ENCODE assay signal across 8 cellular contexts in genomic region chr12:57756406-57757341, GRCh38. TPM values are rescaled to one million over a fixed set of nuclear protein-coding genes. Genes with fewer than 3 reads are reported as not detected.
A peak's percentile ranks its signal among the peaks of the same experiment; 100 is the strongest.
DNase-seq lines count a peak whose midpoint lies in the region; ATAC-seq, FAIRE-seq and TF ChIP-seq lines count a peak whose summit lies in the region.

No MANE protein-coding gene starts in this region.

- H3K4me3 Mint-ChIP-seq in activated CD4-positive, alpha-beta T cell treated with anti-CD3 and anti-CD28 coated beads for 36 hours, result peak overlapping the region; percentile 79
- peak overlapping the region; percentile 88 for H3K4me3 Mint-ChIP-seq in natural killer cell treated with Interleukin-12 subunit alpha and Interleukin-12 subunit beta and Interleukin-15 and Interleukin-18, amount 100 ng/mL, for 72 hours

- H3K9me3 Mint-ChIP-seq in activated CD4-positive, alpha-beta T cell treated with anti-CD3 and anti-CD28 coated beads for 36 hours (ENCODE audit: low read depth), result no peaks in the 10 kb centered on the region
- no peaks in the 10 kb centered on the region for H3K9me3 Mint-ChIP-seq in natural killer cell treated with Interleukin-12 subunit alpha and Interleukin-12 subunit beta and Interleukin-15 and Interleukin-18, amount 100 ng/mL, for 72 hours

- H3K4me1 Mint-ChIP-seq in activated CD4-positive, alpha-beta T cell treated with anti-CD3 and anti-CD28 coated beads for 36 hours, result peaks cover 47% of the 10 kb centered on the region
- peaks cover 45 to 56% of the 10 kb centered on the region in 2 donors for H3K4me1 Mint-ChIP-seq in natural killer cell treated with Interleukin-12 subunit alpha and Interleukin-12 subunit beta and Interleukin-15 and Interleukin-18, amount 100 ng/mL, for 72 hours (ENCODE audit: low read depth in 2 of 2)

- peak overlapping the region; percentile 68 for H3K27ac Mint-ChIP-seq in activated CD4-positive, alpha-beta T cell treated with anti-CD3 and anti-CD28 coated beads for 36 hours
- H3K27ac Mint-ChIP-seq in natural killer cell treated with Interleukin-12 subunit alpha and Interleukin-12 subunit beta and Interleukin-15 and Interleukin-18, amount 100 ng/mL, for 72 hours, result peak overlapping the region; percentile 63 to 86

- intact Hi-C loops in activated CD4-positive, alpha-beta T cell treated with anti-CD3 and anti-CD28 coated beads for 36 hours (cut with DNase I, micrococcal nuclease), result loop anchor here in 1 of 2 experiments (1.0 to 10.0 kb wide), 4 partner anchors 9 to 1122 kb away; partner anchors contain the start of gene BAZ2A
- intact Hi-C loops in dorsolateral prefrontal cortex (cut with DNase I), result no loop called here
- intact Hi-C loops in posterior cingulate gyrus (cut with DNase I), result no loop called here

- peaks cover 24% of the 10 kb centered on the region for H3K36me3 Mint-ChIP-seq in activated CD4-positive, alpha-beta T cell treated with anti-CD3 and anti-CD28 coated beads for 36 hours (ENCODE audit: low read depth)
- peaks cover 3% of the 10 kb centered on the region for H3K36me3 Mint-ChIP-seq in natural killer cell treated with Interleukin-12 subunit alpha and Interleukin-12 subunit beta and Interleukin-15 and Interleukin-18, amount 100 ng/mL, for 72 hours

- peak; percentile 29 for ATAC-seq in activated CD4-positive, alpha-beta T cell treated with anti-CD3 and anti-CD28 coated beads for 36 hours
- peak in 1 of 2 donors; percentile 31 for ATAC-seq in natural killer cell treated with Interleukin-12 subunit alpha and Interleukin-12 subunit beta and Interleukin-15 and Interleukin-18, amount 100 ng/mL, for 72 hours

- peak; percentile 10 for DNase-seq in DMS79 treated with DMSO at 0.1 percent for 48 hours (lab: John Stamatoyannopoulos, UW)
- DNase-seq in DMS79 (lab: John Stamatoyannopoulos, UW), result no peak
- peak; percentile 83 for DNase-seq in activated CD4-positive, alpha-beta T cell treated with anti-CD3 and anti-CD28 coated beads for 36 hours
- no peak for DNase-seq in dorsolateral prefrontal cortex
- DNase-seq in natural killer cell treated with Interleukin-12 subunit alpha and Interleukin-12 subunit beta and Interleukin-15 and Interleukin-18, amount 100 ng/mL, for 72 hours (ENCODE audit: low spot score), result peak; percentile 76
- DNase-seq in urothelium cell line (ENCODE audit: low spot score), result peak; percentile 82
- DNase-seq in posterior cingulate gyrus, result no peak

- H3K27ac ChIP-seq in dorsolateral prefrontal cortex, result peak overlapping the region in 11 of 59 donors; percentile 18 to 82 (median 57)

- H3K27me3 Mint-ChIP-seq in activated CD4-positive, alpha-beta T cell treated with anti-CD3 and anti-CD28 coated beads for 36 hours, result no peaks in the 10 kb centered on the region
- no peaks in the 10 kb centered on the region for H3K27me3 Mint-ChIP-seq in natural killer cell treated with Interleukin-12 subunit alpha and Interleukin-12 subunit beta and Interleukin-15 and Interleukin-18, amount 100 ng/mL, for 72 hours

- CTCF ChIA-PET in activated CD4-positive, alpha-beta T cell treated with anti-CD3 and anti-CD28 coated beads for 36 hours (lab: Charles Lee), result interaction anchor here (0.6 to 2.8 kb wide), 31 partner anchors 8 to 324 kb away, joined by 3 to 54 read pairs (median 4); partner anchors contain the start of genes CTDSP2, CYP27B1, EEF1AKMT3 and METTL1

- H3K4me3 ChIP-seq in dorsolateral prefrontal cortex, result peak overlapping the region in 53 of 59 donors; percentile 25 to 85 (median 74)

- H3K27me3 ChIP-seq in dorsolateral prefrontal cortex, result no peaks in the 10 kb centered on the region

- TF ChIP-seq CTCF in LNCAP (IDR thresholded peaks at IDR 0.05) (peak; percentile 42; the same call in 1 of the 2 replicates), dorsolateral prefrontal cortex (IDR thresholded peaks at IDR 0.05 in 54 of 56, conservative IDR thresholded peaks at IDR 0.05 in 2 of 56; ENCODE audit: low read depth in 1 of 56, partially characterized antibody in 56 of 56) (peak in 40 of 56 donors; percentile 8 to 55 (median 34))

- no peak for FAIRE-seq in urothelium cell line (lab: Jason Lieb, UNC)

- POLR2A ChIA-PET in activated CD4-positive, alpha-beta T cell treated with anti-CD3 and anti-CD28 coated beads for 36 hours (lab: Charles Lee), result interaction anchor here (0.7 to 1.4 kb wide), 3 partner anchors 9 to 12 kb away, joined by 4 to 6 read pairs (median 5); partner anchors contain the start of gene TSPAN31

RNA-seq across cellular contexts. Expression of gene MARCHF9, which starts 1.8 kb away (rescaled TPM):
- total RNA-seq in activated CD4-positive, alpha-beta T cell treated with anti-CD3 and anti-CD28 coated beads for 36 hours, result 10 to 100 TPM; 20.9 to 22.5 TPM
- total RNA-seq in dorsolateral prefrontal cortex, result 10 to 100 TPM; 11.5 to 26.2 (median 18.3) TPM
- 10 to 100 TPM; 15.8 to 17.0 TPM for total RNA-seq in natural killer cell treated with Interleukin-12 subunit alpha and Interleukin-12 subunit beta and Interleukin-15 and Interleukin-18, amount 100 ng/mL, for 72 hours

RNA-seq across cellular contexts. Expression of gene CDK4, which starts 4.6 kb away (rescaled TPM):
- 100 to 1,000 TPM; 132 to 208 TPM for total RNA-seq in activated CD4-positive, alpha-beta T cell treated with anti-CD3 and anti-CD28 coated beads for 36 hours
- 10 to 100 TPM; 20.2 to 50.6 (median 29.3) TPM for total RNA-seq in dorsolateral prefrontal cortex
- total RNA-seq in natural killer cell treated with Interleukin-12 subunit alpha and Interleukin-12 subunit beta and Interleukin-15 and Interleukin-18, amount 100 ng/mL, for 72 hours, result 100 to 1,000 TPM; 111 to 278 TPM

RNA-seq across cellular contexts. Expression of gene CYP27B1, which starts 10.2 kb away (rescaled TPM):
- total RNA-seq in activated CD4-positive, alpha-beta T cell treated with anti-CD3 and anti-CD28 coated beads for 36 hours, result 1 to 10 TPM; 6.6 to 6.8 TPM
- total RNA-seq in dorsolateral prefrontal cortex, result 1 to 10 TPM in 25 of 120 experiments, under 1 TPM in 60, not detected in 35; 0.18 to 5.3 (median 0.63) TPM
- 10 to 100 TPM; 11.7 to 18.8 TPM for total RNA-seq in natural killer cell treated with Interleukin-12 subunit alpha and Interleukin-12 subunit beta and Interleukin-15 and Interleukin-18, amount 100 ng/mL, for 72 hours

RNA-seq across cellular contexts. Expression of gene TSPAN31, which starts 11.8 kb away (rescaled TPM):
- total RNA-seq in activated CD4-positive, alpha-beta T cell treated with anti-CD3 and anti-CD28 coated beads for 36 hours, result 10 to 100 TPM; 13.6 to 15.9 TPM
- total RNA-seq in dorsolateral prefrontal cortex, result 10 to 100 TPM; 21.6 to 47.8 (median 33.9) TPM
- 10 to 100 TPM; 14.4 to 34.9 TPM for total RNA-seq in natural killer cell treated with Interleukin-12 subunit alpha and Interleukin-12 subunit beta and Interleukin-15 and Interleukin-18, amount 100 ng/mL, for 72 hours

RNA-seq across cellular contexts. Expression of gene METTL1, which starts 15.2 kb away (rescaled TPM):
- total RNA-seq in activated CD4-positive, alpha-beta T cell treated with anti-CD3 and anti-CD28 coated beads for 36 hours, result 10 to 100 TPM; 31.9 to 33.5 TPM
- 10 to 100 TPM in 36 of 120 experiments, 1 to 10 TPM in 84; 1.8 to 17.4 (median 8.3) TPM for total RNA-seq in dorsolateral prefrontal cortex
- total RNA-seq in natural killer cell treated with Interleukin-12 subunit alpha and Interleukin-12 subunit beta and Interleukin-15 and Interleukin-18, amount 100 ng/mL, for 72 hours, result 10 to 100 TPM; 42.9 to 51.2 TPM

Comparison
In these comparisons a context has a peak if more than half of its experiments do, and no peak if none do; other contexts are left out.
1. DNase-seq: peak in DMS79 treated with DMSO at 0.1 percent for 48 hours (single experiment), activated CD4-positive, alpha-beta T cell treated with anti-CD3 and anti-CD28 coated beads for 36 hours (single experiment), natural killer cell treated with Interleukin-12 subunit alpha and Interleukin-12 subunit beta and Interleukin-15 and Interleukin-18, amount 100 ng/mL, for 72 hours (single experiment) and urothelium cell line (single experiment); none in DMS79 (single experiment), dorsolateral prefrontal cortex (0 of 10) and posterior cingulate gyrus (0 of 10).